Comparison of ENCODE assay signal across 9 cellular contexts in genomic region chr3:132543016-132543739, GRCh38. TPM values are rescaled to one million over a fixed set of nuclear protein-coding genes. Genes with fewer than 3 reads are reported as not detected.
DNase-seq lines count a peak whose midpoint lies in the region; ATAC-seq and TF ChIP-seq lines count a peak whose summit lies in the region.
"Had no signal": no experiment of that assay in that cellular context is flagged by ENCODE, and none has a peak within 500 bp of the region (broad histone marks: within the 10 kb centered on the region; RNA-seq: fewer than 3 reads in every experiment).

No MANE protein-coding gene starts in this region.

- no peak overlapping the region for H2AK5ac ChIP-seq in neuronal stem cell (ENCODE audit: low read depth, low read length)

- H3K4me3 ChIP-seq in lung (no peak overlapping the region), neuronal stem cell (ENCODE audit: low read length in 2 of 2) (no peak overlapping the region)

- H2BK120ac ChIP-seq in neuronal stem cell (ENCODE audit: low read depth, low read length), result no peak overlapping the region

- peaks cover 0 to 2% of the 10 kb centered on the region in 2 donors for H3K4me1 ChIP-seq in lung (ENCODE audit: control insufficient read depth in 2 of 2, insufficient read depth in 2 of 2, low read length in 2 of 2)
- no peaks in the 10 kb centered on the region for H3K4me1 ChIP-seq in neuronal stem cell (ENCODE audit: control insufficient read depth in 2 of 2, insufficient read depth in 1 of 2, low read depth in 1 of 2, low read length in 2 of 2)

- H3K14ac ChIP-seq in neuronal stem cell (ENCODE audit: low read length), result no peak overlapping the region

- H2BK5ac ChIP-seq in neuronal stem cell (ENCODE audit: low read length), result no peak overlapping the region

- peaks cover 59% of the 10 kb centered on the region for H3K4me1 Mint-ChIP-seq in activated naive CD8-positive, alpha-beta T cell treated with anti-CD3 and anti-CD28 coated beads for 36 hours

- H3K4me3 Mint-ChIP-seq in activated naive CD8-positive, alpha-beta T cell treated with anti-CD3 and anti-CD28 coated beads for 36 hours, result peak overlapping the region; percentile 19

- peaks cover 53% of the 10 kb centered on the region for H3K36me3 Mint-ChIP-seq in activated naive CD8-positive, alpha-beta T cell treated with anti-CD3 and anti-CD28 coated beads for 36 hours

- no peaks in the 10 kb centered on the region for H3K27me3 Mint-ChIP-seq in activated naive CD8-positive, alpha-beta T cell treated with anti-CD3 and anti-CD28 coated beads for 36 hours

- DNase-seq in AG09319 (ENCODE audit: extremely low read depth, low read depth), result peak; percentile 86
- no peak for DNase-seq in activated naive CD8-positive, alpha-beta T cell treated with anti-CD3 and anti-CD28 coated beads for 36 hours
- no peak for DNase-seq in lung (ENCODE audit: low spot score)
- no peak for DNase-seq in NCI-H2196 treated with DMSO at 0.1 percent for 48 hours (lab: John Stamatoyannopoulos, UW; ENCODE audit: unreplicated experiment)
- no peak for DNase-seq in neuronal stem cell (ENCODE audit: low spot score)
- DNase-seq: activated CD4-positive, alpha-beta T cell treated with anti-CD3 and anti-CD28 coated beads, Interleukin-2, amount 50 U/mL, for 48 hours had no signal

- no peak overlapping the region for H4K91ac ChIP-seq in neuronal stem cell (ENCODE audit: low read depth, low read length, poor library complexity)

- H4K8ac ChIP-seq in neuronal stem cell (ENCODE audit: low read depth, low read length), result no peak overlapping the region

- peaks cover 5% of the 10 kb centered on the region for H3K9me3 Mint-ChIP-seq in activated naive CD8-positive, alpha-beta T cell treated with anti-CD3 and anti-CD28 coated beads for 36 hours

- H3K27ac Mint-ChIP-seq in activated naive CD8-positive, alpha-beta T cell treated with anti-CD3 and anti-CD28 coated beads for 36 hours, result peak overlapping the region; percentile 93

- no peak overlapping the region for H2BK15ac ChIP-seq in neuronal stem cell (ENCODE audit: low read length)

- WGBS in lung, 2 donors, result 36 to 43% methylated on average over 2 of the region's 2 CpGs
- WGBS in neuronal stem cell (ENCODE audit: extremely low coverage in 2 of 2, insufficient read length in 2 of 2, insufficient replicate concordance in 1 of 2), 2 donors, result no CpG with 5 or more reads among the region's 2 CpGs

- H3K9me3 ChIP-seq in lung (ENCODE audit: control insufficient read depth in 2 of 2, insufficient read depth in 1 of 2, low read length in 1 of 2) (no peaks in the 10 kb centered on the region), neuronal stem cell (replicated peaks in 1 of 2; ENCODE audit: control insufficient read depth in 2 of 2, insufficient read depth in 1 of 2, low read depth in 1 of 2, low read length in 2 of 2) (peaks cover 0 to 5% of the 10 kb centered on the region in 2 donors)

- H3K23ac ChIP-seq in neuronal stem cell (ENCODE audit: low read depth, low read length, poor library complexity), result no peak overlapping the region

- H3K27ac ChIP-seq in lung (ENCODE audit: low read depth in 1 of 2, low read length in 1 of 2) (no peak overlapping the region), neuronal stem cell (replicated peaks; ENCODE audit: low read length) (no peak overlapping the region)

- H3K27me3 ChIP-seq in lung (ENCODE audit: control insufficient read depth, insufficient read depth) (no peaks in the 10 kb centered on the region), neuronal stem cell (ENCODE audit: control insufficient read depth in 3 of 3, insufficient read depth in 3 of 3, low read depth in 1 of 3, low read length in 3 of 3) (no peaks in the 10 kb centered on the region)

- no peak overlapping the region for H3K4ac ChIP-seq in neuronal stem cell (ENCODE audit: low read length)

- no peak overlapping the region for H3K18ac ChIP-seq in neuronal stem cell (ENCODE audit: low read length)

- H3K4me2 ChIP-seq in neuronal stem cell (ENCODE audit: insufficient read depth, low read length, poor library complexity, severe bottlenecking), result no peak overlapping the region

- H2BK12ac ChIP-seq in neuronal stem cell (ENCODE audit: low read length), result no peak overlapping the region

- peak; percentile 51 for ATAC-seq in HG03342 (IDR thresholded peaks at IDR 0.05; ENCODE audit: unreplicated experiment)
- peak; percentile 77 for ATAC-seq in lung (ENCODE audit: insufficient read depth, low FRiP score)
- ATAC-seq in GM21717 (IDR thresholded peaks at IDR 0.05; ENCODE audit: unreplicated experiment), result no peak
- no peak for ATAC-seq in HG03039 (IDR thresholded peaks at IDR 0.05; ENCODE audit: unreplicated experiment)

- H3K36me3 ChIP-seq in lung (ENCODE audit: control insufficient read depth in 2 of 2, insufficient read depth in 2 of 2, low read length in 2 of 2) (peaks cover 2 to 16% of the 10 kb centered on the region in 2 donors), neuronal stem cell (replicated peaks in 1 of 2; ENCODE audit: control insufficient read depth in 2 of 2, insufficient read depth in 2 of 2, low read length in 2 of 2) (peaks cover 3 to 39% of the 10 kb centered on the region in 2 donors)

- H2AFZ ChIP-seq in neuronal stem cell (ENCODE audit: low read length), result no peak overlapping the region

- TF ChIP-seq CTCF in AG09319 (IDR thresholded peaks at IDR 0.05; ENCODE audit: low read depth, low read length) (no peak), lung (IDR thresholded peaks at IDR 0.05; ENCODE audit: control extremely low read depth, extremely low read depth) (no peak)

- H3K9ac ChIP-seq in neuronal stem cell (ENCODE audit: low read depth, low read length, poor library complexity), result no peak overlapping the region

- H3K79me1 ChIP-seq in neuronal stem cell (ENCODE audit: low read depth, low read length), result no peaks in the 10 kb centered on the region

RNA-seq across cellular contexts. Expression of gene ACKR4, which starts 53.9 kb away (rescaled TPM):
- total RNA-seq in activated naive CD8-positive, alpha-beta T cell treated with anti-CD3 and anti-CD28 coated beads for 36 hours, result under 1 TPM; 0.10 to 0.18 TPM
- total RNA-seq in lung, result 1 to 10 TPM; 2.0 to 2.7 TPM
- polyA plus RNA-seq in lung, result 1 to 10 TPM; 5.2 to 5.8 TPM
- polyA plus RNA-seq in neuronal stem cell (2013, experiment 1 of 2), result not detected
- not detected for polyA plus RNA-seq in neuronal stem cell (2013, experiment 2 of 2)

Comparison
In these comparisons a context has a peak if more than half of its experiments do, and no peak if none do; other contexts are left out.
1. ATAC-seq: peak in HG03342 (single experiment) and lung (single experiment); none in GM21717 (single experiment) and HG03039 (single experiment).